In genomic region chr17:39615434-39615833, GRCh38 we compare ENCODE assay signal across 1 cellular context.
A peak's percentile ranks its signal among the peaks of the same experiment; 100 is the strongest.
TF ChIP-seq lines count a peak whose summit lies in the region.

No MANE protein-coding gene starts in this region.

TF ChIP-seq in K562, 482 proteins besides CTCF, POLR2A, EP300 and RAD21:
- TF ChIP-seq ESRRA (IDR thresholded peaks at IDR 0.05; ENCODE audit: borderline replicate concordance, low read depth) (peak; percentile 61; the same call in 1 of the 2 replicates), PHTF2 (CRISPR knock-in tag; IDR thresholded peaks at IDR 0.05) (no peak), FOXP1 (CRISPR knock-in tag; IDR thresholded peaks at IDR 0.05) (no peak), ZNF507 (tag; conservative IDR thresholded peaks at IDR 0.05) (no peak), ELF4 (CRISPR knock-in tag; IDR thresholded peaks at IDR 0.05) (no peak), GTF2A2 (tag; IDR thresholded peaks at IDR 0.05) (no peak)
TF ChIP-seq in K562: peak in this region for 1.
